Comparison of ENCODE assay signal across 13 cellular contexts in genomic region chr2:135870571-135870970, GRCh38. TPM values are rescaled to one million over a fixed set of nuclear protein-coding genes. Genes with fewer than 3 reads are reported as not detected.
DNase-seq lines count a peak whose midpoint lies in the region; ATAC-seq lines count a peak whose summit lies in the region.
"Had no signal": no experiment of that assay in that cellular context is flagged by ENCODE, and none has a peak within 500 bp of the region (broad histone marks: within the 10 kb centered on the region; RNA-seq: fewer than 3 reads in every experiment).

No MANE protein-coding gene starts in this region.

- peak; percentile 47 for ATAC-seq in GM18511 (IDR thresholded peaks at IDR 0.05; ENCODE audit: unreplicated experiment)
- peak; percentile 43 for ATAC-seq in GM19452 (IDR thresholded peaks at IDR 0.05; ENCODE audit: unreplicated experiment)
- ATAC-seq in HG02981 (IDR thresholded peaks at IDR 0.05; ENCODE audit: unreplicated experiment), result peak; percentile 52

- no peaks in the 10 kb centered on the region for H3K9me3 Mint-ChIP-seq in activated T-helper 1 cell treated with anti-CD3 and anti-CD28 coated beads, Interleukin-12 subunit alpha, Interleukin-12 subunit beta, Interleukin-2, Interleukin-4 antibody, amounts not matched to agents 30 ng/mL and 10 ng/mL and 1 ng/mL, durations not matched to agents 14 hours and 24 hours and 36 hours
- H3K9me3 Mint-ChIP-seq: CD14-positive monocyte had no signal

- intact Hi-C loops in activated T-helper 1 cell treated with anti-CD3 and anti-CD28 coated beads, Interleukin-12 subunit alpha, Interleukin-12 subunit beta, Interleukin-2, Interleukin-4 antibody, amounts not matched to agents 30 ng/mL and 10 ng/mL and 1 ng/mL, durations not matched to agents 14 hours and 24 hours and 36 hours (cut with micrococcal nuclease), result loop anchor here (1.0 kb wide), 1 partner anchor 512 kb away; no protein-coding TSS in a partner anchor

- no peak overlapping the region for H3K4me3 Mint-ChIP-seq in activated T-helper 1 cell treated with anti-CD3 and anti-CD28 coated beads, Interleukin-12 subunit alpha, Interleukin-12 subunit beta, Interleukin-2, Interleukin-4 antibody, amounts not matched to agents 30 ng/mL and 10 ng/mL and 1 ng/mL, durations not matched to agents 14 hours and 24 hours and 36 hours
- H3K4me3 Mint-ChIP-seq: CD14-positive monocyte had no signal

- peak overlapping the region; percentile 35 for H3K27ac Mint-ChIP-seq in activated T-helper 1 cell treated with anti-CD3 and anti-CD28 coated beads, Interleukin-12 subunit alpha, Interleukin-12 subunit beta, Interleukin-2, Interleukin-4 antibody, amounts not matched to agents 30 ng/mL and 10 ng/mL and 1 ng/mL, durations not matched to agents 14 hours and 24 hours and 36 hours

- no peak for DNase-seq in activated T-helper 1 cell treated with anti-CD3 and anti-CD28 coated beads, Interleukin-12 subunit alpha, Interleukin-12 subunit beta, Interleukin-2, Interleukin-4 antibody, amounts not matched to agents 30 ng/mL and 10 ng/mL and 1 ng/mL, durations not matched to agents 14 hours and 24 hours and 36 hours (ENCODE audit: low spot score)
- DNase-seq in OCI-M2 (lab: John Stamatoyannopoulos, UW; ENCODE audit: unreplicated experiment) (no peak), NCI-H748 (lab: John Stamatoyannopoulos, UW; ENCODE audit: unreplicated experiment) (no peak), NCI-H69 (lab: John Stamatoyannopoulos, UW) (no peak), NCI-H446 (lab: John Stamatoyannopoulos, UW) (no peak)
- DNase-seq: NCI-H2081 treated with DMSO at 0.1 percent for 48 hours, testis had no signal

- H3K27me3 Mint-ChIP-seq in activated T-helper 1 cell treated with anti-CD3 and anti-CD28 coated beads, Interleukin-12 subunit alpha, Interleukin-12 subunit beta, Interleukin-2, Interleukin-4 antibody, amounts not matched to agents 30 ng/mL and 10 ng/mL and 1 ng/mL, durations not matched to agents 14 hours and 24 hours and 36 hours (ENCODE audit: insufficient read depth), result no peaks in the 10 kb centered on the region

- H3K4me1 Mint-ChIP-seq in activated T-helper 1 cell treated with anti-CD3 and anti-CD28 coated beads, Interleukin-12 subunit alpha, Interleukin-12 subunit beta, Interleukin-2, Interleukin-4 antibody, amounts not matched to agents 30 ng/mL and 10 ng/mL and 1 ng/mL, durations not matched to agents 14 hours and 24 hours and 36 hours (ENCODE audit: low read depth), result peaks cover 75% of the 10 kb centered on the region

- peaks cover 63% of the 10 kb centered on the region for H3K36me3 Mint-ChIP-seq in activated T-helper 1 cell treated with anti-CD3 and anti-CD28 coated beads, Interleukin-12 subunit alpha, Interleukin-12 subunit beta, Interleukin-2, Interleukin-4 antibody, amounts not matched to agents 30 ng/mL and 10 ng/mL and 1 ng/mL, durations not matched to agents 14 hours and 24 hours and 36 hours (ENCODE audit: low read depth)

RNA-seq across cellular contexts. Expression of gene MCM6, which starts 5.7 kb away (rescaled TPM):
- 176 and 177 TPM in 2 replicates for total RNA-seq in activated T-helper 1 cell treated with anti-CD3 and anti-CD28 coated beads, Interleukin-12 subunit alpha, Interleukin-12 subunit beta, Interleukin-2, Interleukin-4 antibody, amounts not matched to agents 30 ng/mL and 10 ng/mL and 1 ng/mL, durations not matched to agents 14 hours and 24 hours and 36 hours

RNA-seq across cellular contexts. Expression of gene LCT, which starts 33.6 kb away (rescaled TPM):
- 0.41 and 0.42 TPM in 2 replicates for total RNA-seq in activated T-helper 1 cell treated with anti-CD3 and anti-CD28 coated beads, Interleukin-12 subunit alpha, Interleukin-12 subunit beta, Interleukin-2, Interleukin-4 antibody, amounts not matched to agents 30 ng/mL and 10 ng/mL and 1 ng/mL, durations not matched to agents 14 hours and 24 hours and 36 hours
- total RNA-seq: chondrocyte, G401 had no signal
